In the genomic region with DNA sequence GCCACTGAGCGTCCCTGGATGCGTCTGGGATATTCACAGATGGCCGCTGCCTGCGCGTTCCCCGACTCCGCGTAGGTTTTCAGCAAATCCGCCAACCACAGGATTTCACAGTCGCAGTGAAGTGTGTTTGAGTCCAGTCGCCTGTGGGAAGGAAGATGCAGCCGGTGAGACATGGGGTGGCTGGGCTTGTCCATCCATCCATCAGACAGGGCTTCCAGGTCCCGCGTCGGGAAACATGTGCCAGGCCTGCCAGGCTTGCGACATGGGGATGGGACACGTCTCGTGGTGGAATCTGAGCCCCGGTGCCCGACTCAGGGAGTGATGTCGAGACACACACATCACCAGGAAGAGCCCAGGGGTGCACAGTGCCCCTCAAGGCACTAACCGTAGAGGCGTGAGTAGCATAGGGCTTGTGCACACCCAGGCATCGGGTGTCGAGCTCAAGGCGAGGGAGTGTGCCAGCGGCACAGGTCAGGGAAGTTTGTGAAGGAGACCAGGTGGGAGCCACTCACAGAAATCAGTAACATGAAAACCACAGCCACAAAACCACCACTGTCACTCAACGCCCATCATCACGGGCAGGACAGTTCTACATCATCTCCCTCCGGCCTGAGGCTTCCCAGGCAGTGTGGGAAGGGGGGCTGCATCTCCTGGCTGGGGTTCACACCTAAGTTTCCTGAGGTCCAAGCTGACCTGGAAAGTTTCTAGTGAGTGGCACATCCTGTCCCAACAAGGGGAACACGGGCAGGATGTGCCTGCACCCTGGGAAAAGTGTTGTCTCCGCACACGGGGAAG, we compare ENCODE assay signal across 1 cellular context.
TF ChIP-seq lines count a peak whose summit lies in the region.

No MANE protein-coding gene starts in this region.

TF ChIP-seq in H1, 55 proteins besides CTCF, POLR2A, EP300 and RAD21:
- TF ChIP-seq SUZ12 (IDR thresholded peaks at IDR 0.05; ENCODE audit: low read length) (no peak), MAFK (IDR thresholded peaks at IDR 0.05; ENCODE audit: low read depth, low read length) (no peak), TAF1 (IDR thresholded peaks at IDR 0.05; ENCODE audit: low read depth, low read length) (no peak), BRCA1 (IDR thresholded peaks at IDR 0.05; ENCODE audit: low read depth, low read length) (no peak), BCL11A (IDR thresholded peaks at IDR 0.05; ENCODE audit: low read depth in 2 of 2, low read length in 2 of 2) (no peak), CBX5 (IDR thresholded peaks at IDR 0.05; ENCODE audit: low read depth, low read length) (no peak)
- TF ChIP-seq, protein P1, sequence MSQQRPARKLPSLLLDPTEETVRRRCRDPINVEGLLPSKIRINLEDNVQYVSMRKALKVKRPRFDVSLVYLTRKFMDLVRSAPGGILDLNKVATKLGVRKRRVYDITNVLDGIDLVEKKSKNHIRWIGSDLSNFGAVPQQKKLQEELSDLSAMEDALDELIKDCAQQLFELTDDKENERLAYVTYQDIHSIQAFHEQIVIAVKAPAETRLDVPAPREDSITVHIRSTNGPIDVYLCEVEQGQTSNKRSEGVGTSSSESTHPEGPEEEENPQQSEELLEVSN (IDR thresholded peaks at IDR 0.05), result no peak
- TF ChIP-seq, protein P2, sequence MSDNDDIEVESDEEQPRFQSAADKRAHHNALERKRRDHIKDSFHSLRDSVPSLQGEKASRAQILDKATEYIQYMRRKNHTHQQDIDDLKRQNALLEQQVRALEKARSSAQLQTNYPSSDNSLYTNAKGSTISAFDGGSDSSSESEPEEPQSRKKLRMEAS (IDR thresholded peaks at IDR 0.05), result no peak
